In the genomic region with DNA sequence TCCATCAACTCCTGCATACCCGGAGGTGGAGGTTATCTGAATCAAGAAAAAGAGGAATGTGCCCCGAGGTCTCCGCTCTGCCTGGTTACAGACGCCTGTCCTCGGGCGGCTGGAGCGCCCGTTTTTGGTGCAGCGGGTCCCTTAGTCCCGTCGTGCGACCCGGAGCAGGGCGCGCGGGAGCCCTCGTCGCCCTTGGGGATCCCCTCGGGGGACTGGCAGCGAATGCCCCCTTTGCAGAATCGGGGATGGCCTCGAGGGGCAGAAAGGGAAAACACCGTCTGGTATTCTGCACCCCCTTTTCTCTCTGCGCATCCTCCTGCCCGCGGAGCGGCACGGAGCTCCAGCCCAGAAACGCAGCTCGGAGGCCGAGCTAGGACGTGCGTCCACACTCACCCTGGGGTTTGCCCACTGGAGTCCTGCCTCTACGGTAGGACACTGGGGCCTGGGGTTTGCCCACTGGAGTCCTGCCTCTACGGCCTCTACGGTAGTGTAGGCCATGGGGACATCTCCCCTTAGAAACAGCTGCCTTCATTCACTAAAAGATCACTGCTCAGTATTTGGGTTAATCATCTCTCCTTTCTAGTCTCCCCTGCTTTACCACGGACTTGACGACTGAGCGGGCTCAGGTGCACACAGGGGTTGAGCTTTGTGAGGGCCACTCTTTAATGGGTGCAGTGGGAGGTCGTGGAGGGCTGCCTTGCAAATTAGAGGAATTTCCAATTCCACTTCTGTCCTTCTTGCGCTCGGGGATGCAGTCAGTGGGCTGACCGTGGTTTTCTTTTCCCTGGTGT, we compare ENCODE assay signal across 8 cellular contexts. TPM values are rescaled to one million over a fixed set of nuclear protein-coding genes. Genes with fewer than 3 reads are reported as not detected.
DNase-seq lines count a peak whose midpoint lies in the region; ATAC-seq and TF ChIP-seq lines count a peak whose summit lies in the region.

No MANE protein-coding gene starts in this region.

- TF ChIP-seq CTCF in mammary epithelial cell (conservative IDR thresholded peaks at IDR 0.05 in 1 of 2, IDR thresholded peaks at IDR 0.05 in 1 of 2; ENCODE audit: extremely low read depth in 1 of 2, insufficient read depth in 1 of 2, low read depth in 1 of 2, low read length in 2 of 2), result no peak
- TF ChIP-seq CTCF in PC-3 (conservative IDR thresholded peaks at IDR 0.05; ENCODE audit: low read depth, low read length), result no peak

- dilution Hi-C loops in mammary epithelial cell (cut with HindIII; ENCODE audit: low sequenced_read_pairs), result no loop called here

- H3K9ac ChIP-seq in HUES48 (ENCODE audit: low read depth, low read length) (peak overlapping the region; percentile 65), mammary epithelial cell (ENCODE audit: insufficient read depth, low read length) (no peak overlapping the region), subcutaneous abdominal adipose tissue (ENCODE audit: low read length in 5 of 5) (peak overlapping the region; percentile 35 to 80 (median 63)), PC-3 (ENCODE audit: low read length) (no peak overlapping the region)

- 42% methylated on average over 32 of the region's 43 CpGs for WGBS in mammary epithelial cell (ENCODE audit: low coverage, missing lambda C conversion rate)

- no TSS peak for BruUV-seq in mammary epithelial cell (replicated peaks; lab: Mats Ljungman, UMichigan)
- no TSS peak for BruUV-seq in PC-3 (replicated peaks; lab: Mats Ljungman, UMichigan)

- H2AFZ ChIP-seq in mammary epithelial cell (ENCODE audit: low read depth, low read length), result peak overlapping the region; percentile 96
- H2AFZ ChIP-seq in PC-3 (ENCODE audit: low read length), result no peak overlapping the region

- H3K27me3 ChIP-seq in HUES48 (ENCODE audit: control insufficient read depth, insufficient read depth, low read length) (peaks cover 14% of the 10 kb centered on the region), mammary epithelial cell (ENCODE audit: insufficient read depth, low read length) (no peaks in the 10 kb centered on the region), subcutaneous abdominal adipose tissue (ENCODE audit: control insufficient read depth in 5 of 5, insufficient read depth in 4 of 5, low read length in 5 of 5) (no peaks in the 10 kb centered on the region), PC-3 (ENCODE audit: low read length) (peaks cover 68% of the 10 kb centered on the region)

- no peak for ATAC-seq in GM21619 (IDR thresholded peaks at IDR 0.05; ENCODE audit: unreplicated experiment)
- no peak for ATAC-seq in PC-3

- H3K4me2 ChIP-seq in mammary epithelial cell (ENCODE audit: insufficient read depth, low read depth, low read length), result peak overlapping the region; percentile 98
- no peak overlapping the region for H3K4me2 ChIP-seq in PC-3 (ENCODE audit: low read length)

- H4K20me1 ChIP-seq in mammary epithelial cell (ENCODE audit: insufficient read depth, low read length) (no peaks in the 10 kb centered on the region), PC-3 (ENCODE audit: low read length) (no peaks in the 10 kb centered on the region)

- no peak overlapping the region for H3K27ac ChIP-seq in HUES48 (ENCODE audit: low read depth, low read length)
- no peak overlapping the region for H3K27ac ChIP-seq in mammary epithelial cell (ENCODE audit: insufficient read depth, low read depth, low read length)
- peak overlapping the region; percentile 96 for H3K27ac ChIP-seq in subcutaneous abdominal adipose tissue (ENCODE audit: low read depth, low read length)
- H3K27ac ChIP-seq in PC-3 (ENCODE audit: low read length), result no peak overlapping the region

- H3K4me3 ChIP-seq in HUES48 (ENCODE audit: low read depth, low read length), result peak overlapping the region; percentile 75
- H3K4me3 ChIP-seq in mammary epithelial cell (replicated peaks in 1 of 3; ENCODE audit: insufficient read depth in 1 of 3, low read depth in 2 of 3, low read length in 3 of 3), result peak overlapping the region; percentile 77 to 90 (median 88)
- peak overlapping the region; percentile 87 to 94 (median 91) for H3K4me3 ChIP-seq in subcutaneous abdominal adipose tissue (ENCODE audit: low read depth in 1 of 5, low read length in 5 of 5)
- no peak overlapping the region for H3K4me3 ChIP-seq in PC-3 (ENCODE audit: low read length)

- in situ Hi-C loops in mammary epithelial cell (cut with MboI; ENCODE audit: low sequenced_read_pairs in 2 of 2), result loop anchor here in 1 of 2 donors (25.0 kb wide), 2 partner anchors 273 to 623 kb away; no protein-coding TSS in a partner anchor

- H3K4me1 ChIP-seq in HUES48 (ENCODE audit: control insufficient read depth, insufficient read depth, low read length), result peaks cover 33% of the 10 kb centered on the region
- H3K4me1 ChIP-seq in mammary epithelial cell (ENCODE audit: insufficient read depth, low read length), result peaks cover 24% of the 10 kb centered on the region
- peaks cover 2 to 43% (median 31%) of the 10 kb centered on the region in 5 donors for H3K4me1 ChIP-seq in subcutaneous abdominal adipose tissue (ENCODE audit: control insufficient read depth in 5 of 5, insufficient read depth in 5 of 5, low read length in 5 of 5)
- H3K4me1 ChIP-seq in PC-3 (ENCODE audit: insufficient read depth, low read length), result peaks cover 2% of the 10 kb centered on the region; the same call in 1 of the 2 replicates

- H3K9me3 ChIP-seq in HUES48 (ENCODE audit: control insufficient read depth, insufficient read depth, low read length) (no peaks in the 10 kb centered on the region), mammary epithelial cell (replicated peaks; ENCODE audit: insufficient read depth, low read length) (no peaks in the 10 kb centered on the region), subcutaneous abdominal adipose tissue (ENCODE audit: control insufficient read depth in 5 of 5, low read length in 5 of 5) (peaks cover 0 to under 1% (median 0%) of the 10 kb centered on the region in 5 donors), PC-3 (ENCODE audit: low read length) (no peaks in the 10 kb centered on the region)

- intact Hi-C loops in mammary epithelial cell (cut with micrococcal nuclease) (loop anchor here (2.0 to 10.0 kb wide), 5 partner anchors 138 to 487 kb away; no protein-coding TSS in a partner anchor), PC-3 (cut with micrococcal nuclease) (no loop called here)

- H3K36me3 ChIP-seq in HUES48 (ENCODE audit: control insufficient read depth, insufficient read depth, low read length) (0 out of 2 replicates have a peak, but pooled peaks cover 16% of the 10 kb centered on the region), mammary epithelial cell (ENCODE audit: insufficient read depth, low read length) (no peaks in the 10 kb centered on the region), subcutaneous abdominal adipose tissue (ENCODE audit: control insufficient read depth in 5 of 5, insufficient read depth in 5 of 5, low read length in 5 of 5) (no peaks in the 10 kb centered on the region), PC-3 (ENCODE audit: low read depth, low read length) (no peaks in the 10 kb centered on the region)

- POLR2A ChIA-PET in PC-3 (lab: Charles Lee; ENCODE audit: unreplicated experiment), result no interaction called here

- CTCF ChIA-PET in mammary epithelial cell (lab: Charles Lee; ENCODE audit: low non-redundant PET) (interaction anchor here (0.6 kb wide), 1 partner anchor 145 kb away, joined by 3 read pairs; no protein-coding TSS in a partner anchor), PC-3 (lab: Charles Lee) (no interaction called here)

- H3K79me2 ChIP-seq in mammary epithelial cell (ENCODE audit: insufficient read depth, low read length), result peaks cover 61% of the 10 kb centered on the region
- no peaks in the 10 kb centered on the region for H3K79me2 ChIP-seq in PC-3 (ENCODE audit: low read length)

- H3K9me2 ChIP-seq in PC-3 (replicated peaks; ENCODE audit: low read length), result no peaks in the 10 kb centered on the region

- DNase-seq in mammary epithelial cell (no peak), left kidney (ENCODE audit: low read depth, low spot score) (peak; percentile 58), NCI-H1092 treated with DMSO at 0.1 percent for 48 hours (lab: John Stamatoyannopoulos, UW) (no peak), 8988T (no peak), PC-3 (no peak)

- no peaks in the 10 kb centered on the region for H3F3A ChIP-seq in PC-3 (ENCODE audit: low read length, unreplicated experiment)

RNA-seq across cellular contexts. Expression of gene PTPRG, which starts 2.4 kb away (rescaled TPM):
- total RNA-seq in mammary epithelial cell, result 10 to 100 TPM; 10.5 to 31.2 TPM
- polyA plus RNA-seq in mammary epithelial cell, result 11.7 TPM
- polyA minus RNA-seq in mammary epithelial cell, result 44.5 TPM
- total RNA-seq in PC-3 (2014; rRNA removed), result 0.29 and 0.73 TPM in 2 replicates

Comparison
In these comparisons a context has a peak if more than half of its experiments do, and no peak if none do; other contexts are left out.
1. H3K9ac ChIP-seq: peak in HUES48 (single experiment) and subcutaneous abdominal adipose tissue (5 of 5); none in mammary epithelial cell (single experiment) and PC-3 (single experiment).